In the genomic region with DNA sequence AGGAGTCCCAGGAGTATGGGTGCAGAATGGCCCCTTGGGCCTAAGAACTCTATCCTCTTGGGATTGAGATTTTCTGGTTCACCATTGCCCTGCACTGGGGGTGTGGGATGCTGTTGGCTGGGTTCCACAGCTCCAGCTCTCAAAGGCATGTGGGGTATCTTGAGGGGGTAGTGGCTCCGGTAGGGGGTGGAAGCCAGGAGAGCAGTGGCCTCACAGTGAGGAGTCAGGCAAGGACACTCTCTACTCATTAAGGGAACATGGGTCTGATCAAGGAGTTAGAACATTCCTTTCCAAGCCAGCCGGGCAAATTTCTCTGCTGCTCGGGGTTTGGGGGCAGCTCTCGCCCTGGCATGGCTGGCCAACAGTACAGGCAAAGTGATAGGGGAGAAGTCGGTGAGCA, we compare ENCODE assay signal across 15 cellular contexts. TPM values are rescaled to one million over a fixed set of nuclear protein-coding genes. Genes with fewer than 3 reads are reported as not detected.
A peak's percentile ranks its signal among the peaks of the same experiment; 100 is the strongest.
DNase-seq lines count a peak whose midpoint lies in the region; ATAC-seq, FAIRE-seq and TF ChIP-seq lines count a peak whose summit lies in the region.
"Had no signal": no experiment of that assay in that cellular context is flagged by ENCODE, and none has a peak within 500 bp of the region (broad histone marks: within the 10 kb centered on the region; RNA-seq: fewer than 3 reads in every experiment).

No MANE protein-coding gene starts in this region.

- POLR2A ChIA-PET in naive thymus-derived CD8-positive, alpha-beta T cell (lab: Charles Lee), result no interaction called here

- no peak for ATAC-seq in naive thymus-derived CD8-positive, alpha-beta T cell
- ATAC-seq: foreskin keratinocyte had no signal

- H3K27ac Mint-ChIP-seq in CD14-positive monocyte, result peak overlapping the region in 6 of 7 donors; percentile 17 to 90 (median 75)
- H3K27ac Mint-ChIP-seq in activated naive CD8-positive, alpha-beta T cell treated with anti-CD3 and anti-CD28 coated beads for 36 hours, result peak overlapping the region; percentile 68
- peak overlapping the region; percentile 75 to 93 (median 87) for H3K27ac Mint-ChIP-seq in naive thymus-derived CD8-positive, alpha-beta T cell

- no peak for TF ChIP-seq CTCF in CD14-positive monocyte (IDR thresholded peaks at IDR 0.05)

- peaks cover 45% of the 10 kb centered on the region for H3K4me1 Mint-ChIP-seq in CD14-positive monocyte
- H3K4me1 Mint-ChIP-seq in activated naive CD8-positive, alpha-beta T cell treated with anti-CD3 and anti-CD28 coated beads for 36 hours, result peaks cover 49% of the 10 kb centered on the region
- H3K4me1 Mint-ChIP-seq in naive thymus-derived CD8-positive, alpha-beta T cell, result peaks cover 48 to 66% (median 59%) of the 10 kb centered on the region in 4 donors

- H3K4me3 Mint-ChIP-seq in CD14-positive monocyte, result peak overlapping the region in 1 of 2 donors; percentile 42
- H3K4me3 Mint-ChIP-seq in activated naive CD8-positive, alpha-beta T cell treated with anti-CD3 and anti-CD28 coated beads for 36 hours, result no peak overlapping the region
- peak overlapping the region in 9 of 10 donors; percentile 15 to 69 (median 59) for H3K4me3 Mint-ChIP-seq in naive thymus-derived CD8-positive, alpha-beta T cell

- peaks cover 0 to 1% (median 0%) of the 10 kb centered on the region in 3 donors for H3K27me3 Mint-ChIP-seq in CD14-positive monocyte (ENCODE audit: low read depth in 3 of 3)
- H3K27me3 Mint-ChIP-seq in activated naive CD8-positive, alpha-beta T cell treated with anti-CD3 and anti-CD28 coated beads for 36 hours, result no peaks in the 10 kb centered on the region
- no peaks in the 10 kb centered on the region for H3K27me3 Mint-ChIP-seq in naive thymus-derived CD8-positive, alpha-beta T cell

- H3K36me3 Mint-ChIP-seq in CD14-positive monocyte, result peaks cover 30 to 38% of the 10 kb centered on the region in 2 donors
- peaks cover 27% of the 10 kb centered on the region for H3K36me3 Mint-ChIP-seq in activated naive CD8-positive, alpha-beta T cell treated with anti-CD3 and anti-CD28 coated beads for 36 hours
- peaks cover 0 to 44% (median 0%) of the 10 kb centered on the region in 3 donors for H3K36me3 Mint-ChIP-seq in naive thymus-derived CD8-positive, alpha-beta T cell

- no peaks in the 10 kb centered on the region for H3K9me3 Mint-ChIP-seq in CD14-positive monocyte
- H3K9me3 Mint-ChIP-seq in activated naive CD8-positive, alpha-beta T cell treated with anti-CD3 and anti-CD28 coated beads for 36 hours, result no peaks in the 10 kb centered on the region
- H3K9me3 Mint-ChIP-seq in naive thymus-derived CD8-positive, alpha-beta T cell, result no peaks in the 10 kb centered on the region

- intact Hi-C loops in CD14-positive monocyte (cut with micrococcal nuclease), result no loop called here

- FAIRE-seq in GM19239 (lab: Jason Lieb, UNC), result peak; percentile 33
- FAIRE-seq: GM18507 had no signal

- DNase-seq in CD14-positive monocyte (ENCODE audit: low spot score), result no peak
- no peak for DNase-seq in GM19239 (ENCODE audit: insufficient read length, low spot score)
- DNase-seq in activated naive CD8-positive, alpha-beta T cell treated with anti-CD3 and anti-CD28 coated beads for 36 hours, result no peak
- DNase-seq in naive thymus-derived CD8-positive, alpha-beta T cell, result no peak
- no peak for DNase-seq in COLO668 (lab: John Stamatoyannopoulos, UW; ENCODE audit: unreplicated experiment)
- no peak for DNase-seq in amygdala (lab: John Stamatoyannopoulos, UW)
- no peak for DNase-seq in NCI-H345 treated with DMSO at 0.1 percent for 48 hours (lab: John Stamatoyannopoulos, UW; ENCODE audit: unreplicated experiment)
- DNase-seq in putamen (ENCODE audit: low spot score), result no peak
- DNase-seq: amniotic stem cell, foreskin keratinocyte, islet precursor cell, MM.1S, NCI-H2171, substantia nigra had no signal

RNA-seq across cellular contexts. Expression of a gene that starts 33.0 kb away (rescaled TPM):
- polyA plus RNA-seq in CD14-positive monocyte, result 1 to 10 TPM; 4.7 to 5.8 TPM
- total RNA-seq in activated naive CD8-positive, alpha-beta T cell treated with anti-CD3 and anti-CD28 coated beads for 36 hours, result 100 to 1,000 TPM; 285 to 292 TPM
- total RNA-seq in naive thymus-derived CD8-positive, alpha-beta T cell, result 100 to 1,000 TPM; 177 to 180 TPM
- 10 to 100 TPM; 10.9 to 29.4 (median 13.8) TPM for polyA plus RNA-seq in naive thymus-derived CD8-positive, alpha-beta T cell
